In genomic region chrY:12662745-12663576, GRCh38 we compare ENCODE assay signal across 8 cellular contexts. TPM values are rescaled to one million over a fixed set of nuclear protein-coding genes. Genes with fewer than 3 reads are reported as not detected.
DNase-seq lines count a peak whose midpoint lies in the region; ATAC-seq and TF ChIP-seq lines count a peak whose summit lies in the region.

No MANE protein-coding gene starts in this region.

- intact Hi-C loops in vagina (cut with DNase I) (no loop called here), esophagus muscularis mucosa (cut with DNase I) (no loop called here)

- no peak for TF ChIP-seq EP300 in esophagus muscularis mucosa (IDR thresholded peaks at IDR 0.05)

- H3K4me3 Mint-ChIP-seq in T-helper 2 cell treated with Interferon-gamma antibody and Interleukin-4, amounts not matched to agents 5 μg/mL and 100 μg/mL, for 36 hours: peak overlapping the region; percentile 95

- H3K27ac ChIP-seq in vagina (no peak overlapping the region), esophagus muscularis mucosa (replicated peaks in 1 of 4) (peak overlapping the region in 2 of 4 donors; percentile 79 to 84)

- no peak for TF ChIP-seq CTCF in fibroblast of villous mesenchyme (IDR thresholded peaks at IDR 0.05; ENCODE audit: insufficient read depth, low read depth, low read length)
- no peak for TF ChIP-seq CTCF in vagina (IDR thresholded peaks at IDR 0.05)
- TF ChIP-seq CTCF in GM13977 (IDR thresholded peaks at IDR 0.05; ENCODE audit: extremely low read depth, insufficient read depth, missing control alignments): no peak
- TF ChIP-seq CTCF in esophagus muscularis mucosa (IDR thresholded peaks at IDR 0.05): no peak

- WGBS in esophagus muscularis mucosa: no CpG with 5 or more reads among the region's 40 CpGs

- peaks cover 15% of the 10 kb centered on the region for H3K4me1 Mint-ChIP-seq in T-helper 2 cell treated with Interferon-gamma antibody and Interleukin-4, amounts not matched to agents 5 μg/mL and 100 μg/mL, for 36 hours (ENCODE audit: low read depth)

- H3K9me3 ChIP-seq in vagina: no peaks in the 10 kb centered on the region
- no peaks in the 10 kb centered on the region for H3K9me3 ChIP-seq in esophagus muscularis mucosa

- in situ Hi-C loops in GM13977 (cut with MboI; ENCODE audit: low pct_unique_long_range_greater_than_20kb, low sequenced_read_pairs, unreplicated experiment): no loop called here

- TF ChIP-seq POLR2A in vagina (IDR thresholded peaks at IDR 0.05) (no peak), esophagus muscularis mucosa (IDR thresholded peaks at IDR 0.05; ENCODE audit: low read depth) (no peak)

- no peaks in the 10 kb centered on the region for H3K27me3 Mint-ChIP-seq in T-helper 2 cell treated with Interferon-gamma antibody and Interleukin-4, amounts not matched to agents 5 μg/mL and 100 μg/mL, for 36 hours (ENCODE audit: low read depth)

- H3K4me1 ChIP-seq in vagina (no peaks in the 10 kb centered on the region), esophagus muscularis mucosa (peaks cover 0 to 5% (median 2%) of the 10 kb centered on the region in 4 donors)

- H3K9me3 Mint-ChIP-seq in T-helper 2 cell treated with Interferon-gamma antibody and Interleukin-4, amounts not matched to agents 5 μg/mL and 100 μg/mL, for 36 hours: no peaks in the 10 kb centered on the region

- peak overlapping the region; percentile 90 for H3K27ac Mint-ChIP-seq in T-helper 2 cell treated with Interferon-gamma antibody and Interleukin-4, amounts not matched to agents 5 μg/mL and 100 μg/mL, for 36 hours

- H3K36me3 Mint-ChIP-seq in T-helper 2 cell treated with Interferon-gamma antibody and Interleukin-4, amounts not matched to agents 5 μg/mL and 100 μg/mL, for 36 hours (ENCODE audit: low read depth): peaks cover 23% of the 10 kb centered on the region

- DNase-seq in Ammon's horn (ENCODE audit: low spot score) (peak; percentile 28), fibroblast of villous mesenchyme (ENCODE audit: low read depth) (peak; percentile 18), vagina (ENCODE audit: extremely low spot score in 2 of 2) (no peak), GM13977 (ENCODE audit: low spot score) (no peak), esophagus muscularis mucosa (ENCODE audit: extremely low spot score) (no peak)
- peak; percentile 53 for DNase-seq in T-helper 2 cell treated with Interferon-gamma antibody and Interleukin-4, amounts not matched to agents 5 μg/mL and 100 μg/mL, for 36 hours (ENCODE audit: low spot score)
- peak; percentile 41 to 53 for DNase-seq in stimulated activated CD4-positive, alpha-beta T cell treated with anti-CD3 and anti-CD28 coated beads, Interleukin-2, amount 100 ng/mL, for 24 hours

- ATAC-seq in HG02623 (IDR thresholded peaks at IDR 0.05; ENCODE audit: unreplicated experiment): peak; percentile 32

- H3K36me3 ChIP-seq in vagina: no peaks in the 10 kb centered on the region
- no peaks in the 10 kb centered on the region for H3K36me3 ChIP-seq in esophagus muscularis mucosa

- H3K27me3 ChIP-seq in vagina: no peaks in the 10 kb centered on the region
- no peaks in the 10 kb centered on the region for H3K27me3 ChIP-seq in esophagus muscularis mucosa

- H3K4me3 ChIP-seq in fibroblast of villous mesenchyme (ENCODE audit: low read depth, low read length) (peak overlapping the region; percentile 66), vagina (no peak overlapping the region), esophagus muscularis mucosa (peak overlapping the region in 2 of 4 donors; percentile 60 to 68)

RNA-seq across cellular contexts. Expression of gene USP9Y, which starts 38.1 kb away (rescaled TPM):
- total RNA-seq in fibroblast of villous mesenchyme (2.2 TPM in 1 of 2 replicates, not detected in the other), vagina (not detected), esophagus muscularis mucosa (10 to 100 TPM in 2 of 4 donors, under 1 TPM in 2; under 0.01 to 23.7 (median 11.3) TPM)

Comparison
In these comparisons a context has a peak if more than half of its experiments do, and no peak if none do; other contexts are left out.
1. DNase-seq: peak in Ammon's horn (single experiment), T-helper 2 cell treated with Interferon-gamma antibody and Interleukin-4, amounts not matched to agents 5 μg/mL and 100 μg/mL, for 36 hours (single experiment), fibroblast of villous mesenchyme (single experiment) and stimulated activated CD4-positive, alpha-beta T cell treated with anti-CD3 and anti-CD28 coated beads, Interleukin-2, amount 100 ng/mL, for 24 hours (2 of 2); none in vagina (0 of 2), GM13977 (single experiment) and esophagus muscularis mucosa (single experiment).